In genomic region chr15:69602921-69603320, GRCh38 we compare ENCODE assay signal across 15 cellular contexts.
A peak's percentile ranks its signal among the peaks of the same experiment; 100 is the strongest.
DNase-seq lines count a peak whose midpoint lies in the region; ATAC-seq and TF ChIP-seq lines count a peak whose summit lies in the region.
"Had no signal": no experiment of that assay in that cellular context is flagged by ENCODE, and none has a peak within 500 bp of the region (broad histone marks: within the 10 kb centered on the region; RNA-seq: fewer than 3 reads in every experiment).

No MANE protein-coding gene starts in this region.

- peak; percentile 47 for DNase-seq in activated CD8-positive, alpha-beta memory T cell treated with anti-CD3 and anti-CD28 coated beads for 24 hours
- DNase-seq in activated CD8-positive, alpha-beta memory T cell treated with anti-CD3 and anti-CD28 coated beads, Interleukin-2, amount 50 U/mL, for 48 hours: no peak
- peak; percentile 24 for DNase-seq in GM23248
- DNase-seq in prostate gland (ENCODE audit: low spot score): no peak
- no peak for DNase-seq in caudate nucleus (lab: John Stamatoyannopoulos, UW)
- no peak for DNase-seq in GM13976 (ENCODE audit: low spot score)
- DNase-seq in cerebellar cortex (ENCODE audit: low spot score): no peak
- DNase-seq: ACHN; C1 segment of cervical spinal cord; CD4-positive, alpha-beta memory T cell; DMS79; HCEC 1CT had no signal

- H3K36me3 ChIP-seq in GM23248 (ENCODE audit: low read depth) (no peaks in the 10 kb centered on the region), prostate gland (no peaks in the 10 kb centered on the region)

- no peak for TF ChIP-seq POLR2A in prostate gland (IDR thresholded peaks at IDR 0.05)

- no peak for TF ChIP-seq CTCF in prostate gland (IDR thresholded peaks at IDR 0.05)
- TF ChIP-seq CTCF in GM13976 (IDR thresholded peaks at IDR 0.05; ENCODE audit: borderline replicate concordance, control extremely low read depth, extremely low read depth, insufficient read depth, missing control alignments): no peak

- no peak overlapping the region for H3K4me2 ChIP-seq in GM23248 (ENCODE audit: unreplicated experiment)

- no peaks in the 10 kb centered on the region for H3K9me3 ChIP-seq in GM23248 (ENCODE audit: low read depth)
- H3K9me3 ChIP-seq in prostate gland: no peaks in the 10 kb centered on the region

- peak overlapping the region; percentile 6 for H3K27ac Mint-ChIP-seq in activated T-helper 17 cell treated with anti-CD3 and anti-CD28 coated beads, Interleukin-2, amount 50 U/mL, for 72 hours
- H3K27ac Mint-ChIP-seq: B cell had no signal

- no peak overlapping the region for H3K4me3 ChIP-seq in GM23248
- no peak overlapping the region for H3K4me3 ChIP-seq in prostate gland
- H3K4me3 ChIP-seq: GM12878 had no signal

- no peak overlapping the region for H3K4me3 Mint-ChIP-seq in activated T-helper 17 cell treated with anti-CD3 and anti-CD28 coated beads, Interleukin-2, amount 50 U/mL, for 72 hours
- H3K4me3 Mint-ChIP-seq: B cell; CD4-positive, alpha-beta memory T cell had no signal

- ATAC-seq in activated T-helper 17 cell treated with anti-CD3 and anti-CD28 coated beads, Interleukin-2, amount 50 U/mL, for 72 hours (replicated peaks): no peak
- ATAC-seq: GM12878 had no signal

- H3K79me2 ChIP-seq in GM23248 (ENCODE audit: insufficient read depth): no peaks in the 10 kb centered on the region

- H3K27ac ChIP-seq in GM23248 (no peak overlapping the region), prostate gland (peak overlapping the region; percentile 0 to 57), caudate nucleus (ENCODE audit: low read depth, low read length) (no peak overlapping the region)

- H3K4me1 ChIP-seq in GM23248 (ENCODE audit: insufficient read depth) (no peaks in the 10 kb centered on the region), prostate gland (replicated peaks) (no peaks in the 10 kb centered on the region)

- H3K27me3 ChIP-seq in GM23248 (replicated peaks; ENCODE audit: insufficient read depth) (peaks cover 58% of the 10 kb centered on the region), prostate gland (replicated peaks; ENCODE audit: insufficient read depth) (no peaks in the 10 kb centered on the region)

- H3K4me1 Mint-ChIP-seq in activated T-helper 17 cell treated with anti-CD3 and anti-CD28 coated beads, Interleukin-2, amount 50 U/mL, for 72 hours: peaks cover 15% of the 10 kb centered on the region

- in situ Hi-C loops in GM23248 (cut with MboI): no loop called here
- in situ Hi-C loops in GM13976 (cut with MboI; ENCODE audit: low sequenced_read_pairs, unreplicated experiment): no loop called here

- H4K20me1 ChIP-seq in GM23248 (ENCODE audit: insufficient read depth): no peaks in the 10 kb centered on the region

- no peaks in the 10 kb centered on the region for H3K9me2 ChIP-seq in GM23248 (ENCODE audit: insufficient read depth)

- peaks cover 8% of the 10 kb centered on the region for H3K27me3 Mint-ChIP-seq in activated T-helper 17 cell treated with anti-CD3 and anti-CD28 coated beads, Interleukin-2, amount 50 U/mL, for 72 hours

- 44 to 55% methylated on average over 4 of the region's 4 CpGs for WGBS in GM23248 (ENCODE audit: low coverage in 1 of 2, low lambda C conversion rate in 2 of 2, missing lambda C conversion rate in 2 of 2), 2 experiments
- 98% methylated on average over 4 of the region's 4 CpGs for WGBS in prostate gland

- no peak overlapping the region for H3K9ac ChIP-seq in GM23248

- intact Hi-C loops in prostate gland (cut with DNase I): no loop called here

- no peak overlapping the region for H2AFZ ChIP-seq in GM23248

- H3K9me3 Mint-ChIP-seq in activated T-helper 17 cell treated with anti-CD3 and anti-CD28 coated beads, Interleukin-2, amount 50 U/mL, for 72 hours: no peaks in the 10 kb centered on the region
- H3K9me3 Mint-ChIP-seq: CD4-positive, alpha-beta memory T cell had no signal

- H3K36me3 Mint-ChIP-seq in activated T-helper 17 cell treated with anti-CD3 and anti-CD28 coated beads, Interleukin-2, amount 50 U/mL, for 72 hours (ENCODE audit: low read depth): no peaks in the 10 kb centered on the region
- H3K36me3 Mint-ChIP-seq: CD4-positive, alpha-beta memory T cell had no signal

- H3F3A ChIP-seq in GM23248 (ENCODE audit: insufficient read depth): no peaks in the 10 kb centered on the region

Comparison
In these comparisons a context has a peak if more than half of its experiments do, and no peak if none do; other contexts are left out.
1. DNase-seq: peak in activated CD8-positive, alpha-beta memory T cell treated with anti-CD3 and anti-CD28 coated beads for 24 hours (single experiment) and GM23248 (single experiment); none in activated CD8-positive, alpha-beta memory T cell treated with anti-CD3 and anti-CD28 coated beads, Interleukin-2, amount 50 U/mL, for 48 hours (single experiment), prostate gland (single experiment), caudate nucleus (0 of 61), GM13976 (single experiment) and cerebellar cortex (single experiment).
2. H3K27ac ChIP-seq: peak in prostate gland (2 of 2); none in GM23248 (single experiment) and caudate nucleus (single experiment).